21 cellular contexts compared by ENCODE assay signal in genomic region chr11:126880872-126881271, GRCh38.
"Had no signal": no experiment of that assay in that cellular context is flagged by ENCODE, and none has a peak within 500 bp of the region (broad histone marks: within the 10 kb centered on the region; RNA-seq: fewer than 3 reads in every experiment).

No MANE protein-coding gene starts in this region.

- H3K36me3 ChIP-seq: lower lobe of right lung, pancreas, right lobe of liver, stomach, thyroid gland, vagina had no signal

- H3K27me3 ChIP-seq: dorsolateral prefrontal cortex, pancreas, right lobe of liver, thyroid gland, vagina had no signal

- DNase-seq: dorsolateral prefrontal cortex; effector CD4-positive, alpha-beta T cell; head of caudate nucleus; left ventricle myocardium superior; lower lobe of right lung; naive thymus-derived CD8-positive, alpha-beta T cell; nephron progenitor cell; occipital lobe; pancreas; right lobe of liver; small intestine; stimulated activated CD4-positive, alpha-beta T cell treated with anti-CD3 and anti-CD28 coated beads, Interleukin-15, amount 100 ng/mL, for 24 hours; stimulated activated CD4-positive, alpha-beta T cell treated with anti-CD3 and anti-CD28 coated beads, Interleukin-2, amount 100 ng/mL, for 48 hours; stimulated activated CD8-positive, alpha-beta memory T cell treated with anti-CD3 and anti-CD28 coated beads, Interleukin-4, amount 100 ng/mL, for 48 hours; stimulated activated naive CD4-positive, alpha-beta T cell treated with Interleukin-2 at 50 U/mL for 16 hours; stomach; thyroid gland; trophoblast cell had no signal

- H3K9me3 ChIP-seq: lower lobe of right lung, pancreas, right lobe of liver, stomach, thyroid gland, vagina had no signal

- H3K4me3 ChIP-seq: dorsolateral prefrontal cortex, lower lobe of right lung, pancreas, right lobe of liver, stomach, thyroid gland, vagina had no signal

- ATAC-seq: left ventricle myocardium superior; lower lobe of right lung; naive thymus-derived CD8-positive, alpha-beta T cell; pancreas; right lobe of liver had no signal

- H3K4me1 ChIP-seq: lower lobe of right lung, pancreas, right lobe of liver, stomach, thyroid gland, vagina had no signal

- H3K27ac ChIP-seq: lower lobe of right lung, pancreas, right lobe of liver, stomach, thyroid gland, vagina had no signal

- FAIRE-seq: frontal cortex, keratinocyte, pancreas, small intestine had no signal
